ENCODE assay signal across 26 cellular contexts in the genomic region with DNA sequence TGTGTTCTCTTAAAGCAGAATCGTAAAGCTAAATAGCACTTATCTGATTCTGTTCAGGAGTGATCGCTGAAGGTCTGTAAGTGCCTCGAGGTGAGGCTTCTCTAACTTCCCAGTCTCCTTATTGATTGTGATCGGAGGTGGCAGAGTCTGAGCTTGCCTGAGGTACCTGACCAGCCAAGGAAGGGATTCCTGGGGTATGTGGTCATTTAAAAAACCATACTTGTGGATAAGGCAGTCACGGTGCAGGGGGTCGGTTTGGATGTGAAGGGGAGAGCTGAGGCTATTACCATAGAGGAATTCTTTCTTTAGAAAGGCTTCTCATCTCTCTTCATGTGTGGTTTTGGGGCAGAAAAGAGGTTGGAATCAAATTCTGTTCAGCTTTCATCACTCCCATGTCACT.
"Had no signal": no experiment of that assay in that cellular context is flagged by ENCODE, and none has a peak within 500 bp of the region (broad histone marks: within the 10 kb centered on the region; RNA-seq: fewer than 3 reads in every experiment).

No MANE protein-coding gene starts in this region.

- H3K36me3 ChIP-seq: ascending aorta, colonic mucosa, gastrocnemius medialis, right atrium auricular region, suprapubic skin, tibial artery, WERI-Rb-1 had no signal

- DNase-seq: activated CD4-positive, alpha-beta memory T cell treated with anti-CD3 and anti-CD28 coated beads for 36 hours; activated CD4-positive, alpha-beta T cell treated with anti-CD3 and anti-CD28 coated beads, Interleukin-2, amount 10 ng/mL, durations not matched to agents 24 days and 14 days; activated CD4-positive, CD25-positive, alpha-beta regulatory T cell treated with anti-CD3 and anti-CD28 coated beads, Interleukin-2, amount 50 U/mL, for 72 hours; activated CD8-positive, alpha-beta memory T cell treated with anti-CD3 and anti-CD28 coated beads, Interleukin-2, amount 50 U/mL, for 4 hours; activated gamma-delta T cell; activated naive CD4-positive, alpha-beta T cell treated with anti-CD3 and anti-CD28 coated beads, Interleukin-2, amount 10 ng/mL, durations not matched to agents 7 days and 5 days; activated naive CD8-positive, alpha-beta T cell treated with anti-CD3 and anti-CD28 coated beads, Interleukin-2, amount 10 ng/mL, durations not matched to agents 7 days and 5 days; activated T-cell treated with anti-CD3 and anti-CD28 coated beads, Interleukin-2, amount 50 U/mL, for 1 hour; cerebellar nuclear complex; colonic mucosa; effector memory CD4-positive, alpha-beta T cell; erythroblast; gastrocnemius medialis; left colon; natural killer cell; stimulated activated CD4-positive, alpha-beta T cell treated with anti-CD3 and anti-CD28 coated beads, Interleukin-15, amount 100 ng/mL, for 24 hours; stimulated activated CD4-positive, alpha-beta T cell treated with anti-CD3 and anti-CD28 coated beads, Interleukin-2, amount 100 ng/mL, for 24 hours; stimulated activated naive CD4-positive, alpha-beta T cell; T-helper 17 cell; T1000; tibial artery had no signal

- H3K27ac ChIP-seq: ascending aorta, colonic mucosa, gastrocnemius medialis, hepatocyte, right atrium auricular region, suprapubic skin, tibial artery, WERI-Rb-1 had no signal

- H3K4me1 ChIP-seq: colonic mucosa, gastrocnemius medialis, right atrium auricular region had no signal

- H2AFZ ChIP-seq: hepatocyte had no signal

- H3K4me2 ChIP-seq: hepatocyte had no signal

- H3K9me3 ChIP-seq: ascending aorta, colonic mucosa, gastrocnemius medialis, right atrium auricular region, suprapubic skin, tibial artery had no signal

- H3K4me3 ChIP-seq: ascending aorta, colonic mucosa, gastrocnemius medialis, hepatocyte, right atrium auricular region, suprapubic skin, tibial artery had no signal

- H3K27me3 ChIP-seq: ascending aorta, colonic mucosa, gastrocnemius medialis, right atrium auricular region, suprapubic skin, tibial artery had no signal

- ATAC-seq: gastrocnemius medialis, left colon, natural killer cell, T-helper 17 cell had no signal
